Comparison of ENCODE assay signal across 25 cellular contexts in the genomic region with DNA sequence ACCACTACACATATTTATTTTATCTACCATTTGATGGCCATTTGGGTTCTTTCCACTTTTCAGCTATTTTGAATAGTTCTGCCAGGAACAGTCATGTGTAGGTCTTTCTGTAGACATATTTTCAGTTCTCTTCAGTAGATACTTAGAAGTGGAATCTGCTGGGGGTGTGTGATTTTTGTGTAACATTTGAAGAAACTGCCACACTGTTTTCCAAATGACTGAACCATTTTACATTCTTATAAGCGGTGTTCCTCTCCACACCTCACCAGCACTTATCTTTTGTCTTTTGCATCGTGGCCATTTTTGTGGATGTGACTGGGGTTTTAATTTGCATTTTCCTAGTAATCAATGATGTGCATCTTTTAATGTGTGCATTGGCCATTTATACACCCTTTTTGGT.
DNase-seq lines count a peak whose midpoint lies in the region; ATAC-seq and TF ChIP-seq lines count a peak whose summit lies in the region.
"Had no signal": no experiment of that assay in that cellular context is flagged by ENCODE, and none has a peak within 500 bp of the region (broad histone marks: within the 10 kb centered on the region; RNA-seq: fewer than 3 reads in every experiment).

No MANE protein-coding gene starts in this region.

- H3K27ac ChIP-seq in KMS-11 (peak overlapping the region; percentile 92; the same call in 1 of the 2 replicates), gastrocnemius medialis (no peak overlapping the region)
- H3K27ac ChIP-seq: A549, hepatocyte, ovary, PC-9 had no signal

- peaks cover 56% of the 10 kb centered on the region for H3K4me1 ChIP-seq in KMS-11 (ENCODE audit: low read depth, poor library complexity, severe bottlenecking)
- H3K4me1 ChIP-seq in gastrocnemius medialis: peaks cover 76 to 82% of the 10 kb centered on the region in 2 donors
- H3K4me1 ChIP-seq: A549 had no signal

- H3K4me1 Mint-ChIP-seq in activated T-cell treated with anti-CD3 and anti-CD28 coated beads, Interleukin-2, amount 50 U/mL, for 4 hours (ENCODE audit: low read depth): peaks cover 78% of the 10 kb centered on the region
- peaks cover 47% of the 10 kb centered on the region for H3K4me1 Mint-ChIP-seq in activated T-helper 1 cell treated with anti-CD3 and anti-CD28 coated beads, Interleukin-12 subunit alpha, Interleukin-12 subunit beta, Interleukin-2, Interleukin-4 antibody, amounts not matched to agents 30 ng/mL and 10 ng/mL and 1 ng/mL, durations not matched to agents 14 hours and 24 hours and 36 hours (ENCODE audit: low read depth)
- H3K4me1 Mint-ChIP-seq in naive thymus-derived CD8-positive, alpha-beta T cell: peaks cover 30 to 92% (median 81%) of the 10 kb centered on the region in 4 donors
- peaks cover 51% of the 10 kb centered on the region for H3K4me1 Mint-ChIP-seq in chondrocyte (ENCODE audit: low read depth)

- H3K9me3 ChIP-seq in gastrocnemius medialis: no peaks in the 10 kb centered on the region
- H3K9me3 ChIP-seq: A549, ovary, uterus had no signal

- no peaks in the 10 kb centered on the region for H3K36me3 Mint-ChIP-seq in activated T-cell treated with anti-CD3 and anti-CD28 coated beads, Interleukin-2, amount 50 U/mL, for 4 hours (ENCODE audit: insufficient read depth)
- no peaks in the 10 kb centered on the region for H3K36me3 Mint-ChIP-seq in activated T-helper 1 cell treated with anti-CD3 and anti-CD28 coated beads, Interleukin-12 subunit alpha, Interleukin-12 subunit beta, Interleukin-2, Interleukin-4 antibody, amounts not matched to agents 30 ng/mL and 10 ng/mL and 1 ng/mL, durations not matched to agents 14 hours and 24 hours and 36 hours (ENCODE audit: low read depth)
- H3K36me3 Mint-ChIP-seq in naive thymus-derived CD8-positive, alpha-beta T cell: no peaks in the 10 kb centered on the region
- H3K36me3 Mint-ChIP-seq in chondrocyte (ENCODE audit: low read depth): no peaks in the 10 kb centered on the region

- H3K27ac Mint-ChIP-seq in activated T-helper 1 cell treated with anti-CD3 and anti-CD28 coated beads, Interleukin-12 subunit alpha, Interleukin-12 subunit beta, Interleukin-2, Interleukin-4 antibody, amounts not matched to agents 30 ng/mL and 10 ng/mL and 1 ng/mL, durations not matched to agents 14 hours and 24 hours and 36 hours: peak overlapping the region; percentile 76
- peak overlapping the region in 3 of 10 donors; percentile 18 to 43 (median 39) for H3K27ac Mint-ChIP-seq in naive thymus-derived CD8-positive, alpha-beta T cell
- no peak overlapping the region for H3K27ac Mint-ChIP-seq in chondrocyte (ENCODE audit: unreplicated experiment)

- intact Hi-C loops in activated T-helper 1 cell treated with anti-CD3 and anti-CD28 coated beads, Interleukin-12 subunit alpha, Interleukin-12 subunit beta, Interleukin-2, Interleukin-4 antibody, amounts not matched to agents 30 ng/mL and 10 ng/mL and 1 ng/mL, durations not matched to agents 14 hours and 24 hours and 36 hours (cut with micrococcal nuclease): loop anchor here (2.0 to 5.0 kb wide), 5 partner anchors 46 to 288 kb away; no protein-coding TSS in a partner anchor
- intact Hi-C loops in gastrocnemius medialis (cut with DNase I; ENCODE audit: low total_unique reads): loop anchor here (5.0 kb wide), 1 partner anchor 47 kb away; no protein-coding TSS in a partner anchor

- H3K27me3 ChIP-seq in KMS-11 (ENCODE audit: insufficient read depth, low read depth): no peaks in the 10 kb centered on the region
- no peaks in the 10 kb centered on the region for H3K27me3 ChIP-seq in gastrocnemius medialis
- H3K27me3 ChIP-seq: hepatocyte, ovary, uterus had no signal

- TF ChIP-seq CTCF in KMS-11 (conservative IDR thresholded peaks at IDR 0.05; ENCODE audit: low read depth, low read length): no peak
- TF ChIP-seq CTCF in chondrocyte (IDR thresholded peaks at IDR 0.05): no peak
- TF ChIP-seq CTCF in gastrocnemius medialis (IDR thresholded peaks at IDR 0.05 in 4 of 5, conservative IDR thresholded peaks at IDR 0.05 in 1 of 5): no peak

- H3K4me2 ChIP-seq in KMS-11: peak overlapping the region; percentile 68
- H3K4me2 ChIP-seq: A549, hepatocyte, PC-9 had no signal

- no peak for TF ChIP-seq POLR2A in gastrocnemius medialis (IDR thresholded peaks at IDR 0.05)

- H3K4me3 ChIP-seq in KMS-11 (IDR thresholded peaks at IDR 0.05; ENCODE audit: insufficient read depth, low read depth, low read length) (no peak overlapping the region), gastrocnemius medialis (no peak overlapping the region)
- H3K4me3 ChIP-seq: A549, hepatocyte, lung, ovary, PC-9, uterus had no signal

- DNase-seq in activated T-cell treated with anti-CD3 and anti-CD28 coated beads, Interleukin-2, amount 50 U/mL, for 4 hours: no peak
- DNase-seq in activated T-cell treated with anti-CD3 and anti-CD28 coated beads, Interleukin-2, amount 50 U/mL, for 48 hours: no peak
- no peak for DNase-seq in activated T-helper 1 cell treated with anti-CD3 and anti-CD28 coated beads, Interleukin-12 subunit alpha, Interleukin-12 subunit beta, Interleukin-2, Interleukin-4 antibody, amounts not matched to agents 30 ng/mL and 10 ng/mL and 1 ng/mL, durations not matched to agents 14 hours and 24 hours and 36 hours (ENCODE audit: low spot score)
- no peak for DNase-seq in naive thymus-derived CD8-positive, alpha-beta T cell
- no peak for DNase-seq in chondrocyte (ENCODE audit: low spot score)
- DNase-seq in gastrocnemius medialis: no peak
- no peak for DNase-seq in mucosa of gallbladder (ENCODE audit: low spot score)
- DNase-seq: activated effector memory CD4-positive, alpha-beta T cell treated with Interleukin-2 at 50 U/mL for 16 hours; amygdala; C1 segment of cervical spinal cord; dermis blood vessel endothelial cell; foreskin fibroblast; NCI-H1694; NCI-H2171 treated with DMSO at 0.1 percent for 48 hours; NCI-H82; ovary; PC-9; right cardiac atrium; SIG-M5; T-helper 1 cell; uterus had no signal

- no peaks in the 10 kb centered on the region for H3K27me3 Mint-ChIP-seq in activated T-cell treated with anti-CD3 and anti-CD28 coated beads, Interleukin-2, amount 50 U/mL, for 4 hours (ENCODE audit: low read depth)
- H3K27me3 Mint-ChIP-seq in activated T-helper 1 cell treated with anti-CD3 and anti-CD28 coated beads, Interleukin-12 subunit alpha, Interleukin-12 subunit beta, Interleukin-2, Interleukin-4 antibody, amounts not matched to agents 30 ng/mL and 10 ng/mL and 1 ng/mL, durations not matched to agents 14 hours and 24 hours and 36 hours (ENCODE audit: insufficient read depth): peaks cover 2% of the 10 kb centered on the region
- H3K27me3 Mint-ChIP-seq in naive thymus-derived CD8-positive, alpha-beta T cell: no peaks in the 10 kb centered on the region
- H3K27me3 Mint-ChIP-seq in chondrocyte (ENCODE audit: low read depth): no peaks in the 10 kb centered on the region

- H3K36me3 ChIP-seq in KMS-11 (ENCODE audit: insufficient read depth) (no peaks in the 10 kb centered on the region), gastrocnemius medialis (no peaks in the 10 kb centered on the region)
- H3K36me3 ChIP-seq: ovary, uterus had no signal

- no peak overlapping the region for H3K9ac ChIP-seq in KMS-11

- in situ Hi-C loops in gastrocnemius medialis (cut with MboI; ENCODE audit: low sequenced_read_pairs in 4 of 4): loop anchor here in 2 of 4 donors (25.0 kb wide), 1 partner anchor 188 kb away; the partner anchor contains the start of gene ARID1B (in 2 of the 2)

- H2AFZ ChIP-seq in KMS-11 (ENCODE audit: low read depth): no peak overlapping the region
- H2AFZ ChIP-seq: hepatocyte, PC-9 had no signal

- POLR2A ChIA-PET in naive thymus-derived CD8-positive, alpha-beta T cell (lab: Charles Lee): no interaction called here

- peaks cover 81% of the 10 kb centered on the region for H3K79me2 ChIP-seq in KMS-11 (ENCODE audit: insufficient read depth, low read depth)

- H3K9me3 Mint-ChIP-seq in activated T-cell treated with anti-CD3 and anti-CD28 coated beads, Interleukin-2, amount 50 U/mL, for 4 hours: no peaks in the 10 kb centered on the region
- no peaks in the 10 kb centered on the region for H3K9me3 Mint-ChIP-seq in activated T-helper 1 cell treated with anti-CD3 and anti-CD28 coated beads, Interleukin-12 subunit alpha, Interleukin-12 subunit beta, Interleukin-2, Interleukin-4 antibody, amounts not matched to agents 30 ng/mL and 10 ng/mL and 1 ng/mL, durations not matched to agents 14 hours and 24 hours and 36 hours
- H3K9me3 Mint-ChIP-seq in naive thymus-derived CD8-positive, alpha-beta T cell: no peaks in the 10 kb centered on the region
- no peaks in the 10 kb centered on the region for H3K9me3 Mint-ChIP-seq in chondrocyte (ENCODE audit: low read depth)

- peak overlapping the region; percentile 14 for H3K4me3 Mint-ChIP-seq in activated T-cell treated with anti-CD3 and anti-CD28 coated beads, Interleukin-2, amount 50 U/mL, for 4 hours
- H3K4me3 Mint-ChIP-seq in activated T-helper 1 cell treated with anti-CD3 and anti-CD28 coated beads, Interleukin-12 subunit alpha, Interleukin-12 subunit beta, Interleukin-2, Interleukin-4 antibody, amounts not matched to agents 30 ng/mL and 10 ng/mL and 1 ng/mL, durations not matched to agents 14 hours and 24 hours and 36 hours: no peak overlapping the region
- peak overlapping the region in 8 of 10 donors; percentile 2 to 52 (median 34) for H3K4me3 Mint-ChIP-seq in naive thymus-derived CD8-positive, alpha-beta T cell
- H3K4me3 Mint-ChIP-seq in chondrocyte (ENCODE audit: unreplicated experiment): no peak overlapping the region

- H4K20me1 ChIP-seq in KMS-11 (ENCODE audit: insufficient read depth): no peaks in the 10 kb centered on the region

- peak in 1 of 2 donors; percentile 26 for ATAC-seq in activated T-cell treated with anti-CD3 and anti-CD28 coated beads, Interleukin-2, amount 50 U/mL, for 4 hours
- no peak for ATAC-seq in naive thymus-derived CD8-positive, alpha-beta T cell
- no peak for ATAC-seq in gastrocnemius medialis
- ATAC-seq: A549, right cardiac atrium had no signal

Comparison
In these comparisons a context has a peak if more than half of its experiments do, and no peak if none do; other contexts are left out.
1. H3K4me3 Mint-ChIP-seq: peak in activated T-cell treated with anti-CD3 and anti-CD28 coated beads, Interleukin-2, amount 50 U/mL, for 4 hours (single experiment) and naive thymus-derived CD8-positive, alpha-beta T cell (8 of 10); none in activated T-helper 1 cell treated with anti-CD3 and anti-CD28 coated beads, Interleukin-12 subunit alpha, Interleukin-12 subunit beta, Interleukin-2, Interleukin-4 antibody, amounts not matched to agents 30 ng/mL and 10 ng/mL and 1 ng/mL, durations not matched to agents 14 hours and 24 hours and 36 hours (single experiment) and chondrocyte (single experiment).